1 cellular context compared by ENCODE assay signal in genomic region chr1:170593173-170593572, GRCh38.
TF ChIP-seq lines count a peak whose summit lies in the region.

No MANE protein-coding gene starts in this region.

TF ChIP-seq in HepG2, 621 proteins besides CTCF, POLR2A, EP300 and RAD21 (continued from another document):
- TF ChIP-seq AFF4 (CRISPR knock-in tag; IDR thresholded peaks at IDR 0.05) (no peak), SMAD1 (CRISPR knock-in tag; IDR thresholded peaks at IDR 0.05; ENCODE audit: borderline replicate concordance, low read depth) (no peak), REST (IDR thresholded peaks at IDR 0.05; ENCODE audit: borderline replicate concordance in 1 of 2, low read depth in 1 of 2, low read length in 2 of 2) (peak in 1 of 2 experiments; percentile 69; a peak in 2 of 4 replicates), SRSF9 (IDR thresholded peaks at IDR 0.05; ENCODE audit: borderline replicate concordance, insufficient read depth, low read depth, low read length, poor library complexity, severe bottlenecking) (no peak), NR2F1 (CRISPR knock-in tag; IDR thresholded peaks at IDR 0.05) (no peak), NRL (CRISPR knock-in tag; IDR thresholded peaks at IDR 0.05; ENCODE audit: borderline replicate concordance) (no peak), ZNF513 (CRISPR knock-in tag; conservative IDR thresholded peaks at IDR 0.05) (no peak)
